In genomic region chr9:1490341-1491115, GRCh38 we compare ENCODE assay signal across 9 cellular contexts.
DNase-seq lines count a peak whose midpoint lies in the region; ATAC-seq, FAIRE-seq and TF ChIP-seq lines count a peak whose summit lies in the region.
"Had no signal": no experiment of that assay in that cellular context is flagged by ENCODE, and none has a peak within 500 bp of the region (broad histone marks: within the 10 kb centered on the region; RNA-seq: fewer than 3 reads in every experiment).

No MANE protein-coding gene starts in this region.

- H3K4me3 Mint-ChIP-seq in activated T-helper 2 cell treated with anti-CD3 and anti-CD28 coated beads, Interferon-gamma antibody, Interleukin-2, Interleukin-4, amounts not matched to agents 10 μg/mL and 5 μg/mL and 100 μg/mL, durations not matched to agents 14 hours and 24 hours and 36 hours (ENCODE audit: low read depth) = peak overlapping the region; percentile 11
- H3K4me3 Mint-ChIP-seq in activated naive CD4-positive, alpha-beta T cell treated with anti-CD3 and anti-CD28 coated beads, Interleukin-2, amount 10 ng/mL, durations not matched to agents 7 days and 5 days = no peak overlapping the region

- no peak for TF ChIP-seq POLR2A in GM12892 (IDR thresholded peaks at IDR 0.05; ENCODE audit: low read depth, low read length)

- H3K4me1 Mint-ChIP-seq in activated T-helper 2 cell treated with anti-CD3 and anti-CD28 coated beads, Interferon-gamma antibody, Interleukin-2, Interleukin-4, amounts not matched to agents 10 μg/mL and 5 μg/mL and 100 μg/mL, durations not matched to agents 14 hours and 24 hours and 36 hours (ENCODE audit: low read depth) = peaks cover 16% of the 10 kb centered on the region
- H3K4me1 Mint-ChIP-seq in activated naive CD4-positive, alpha-beta T cell treated with anti-CD3 and anti-CD28 coated beads, Interleukin-2, amount 10 ng/mL, durations not matched to agents 7 days and 5 days = no peaks in the 10 kb centered on the region

- H3K36me3 Mint-ChIP-seq in activated T-helper 2 cell treated with anti-CD3 and anti-CD28 coated beads, Interferon-gamma antibody, Interleukin-2, Interleukin-4, amounts not matched to agents 10 μg/mL and 5 μg/mL and 100 μg/mL, durations not matched to agents 14 hours and 24 hours and 36 hours (ENCODE audit: low read depth) = peaks cover 8% of the 10 kb centered on the region
- no peaks in the 10 kb centered on the region for H3K36me3 Mint-ChIP-seq in activated naive CD4-positive, alpha-beta T cell treated with anti-CD3 and anti-CD28 coated beads, Interleukin-2, amount 10 ng/mL, durations not matched to agents 7 days and 5 days

- H3K27ac Mint-ChIP-seq in activated T-helper 2 cell treated with anti-CD3 and anti-CD28 coated beads, Interferon-gamma antibody, Interleukin-2, Interleukin-4, amounts not matched to agents 10 μg/mL and 5 μg/mL and 100 μg/mL, durations not matched to agents 14 hours and 24 hours and 36 hours = peak overlapping the region; percentile 93
- no peak overlapping the region for H3K27ac Mint-ChIP-seq in activated naive CD4-positive, alpha-beta T cell treated with anti-CD3 and anti-CD28 coated beads, Interleukin-2, amount 10 ng/mL, durations not matched to agents 7 days and 5 days

- peaks cover 9% of the 10 kb centered on the region for H3K9me3 Mint-ChIP-seq in activated T-helper 2 cell treated with anti-CD3 and anti-CD28 coated beads, Interferon-gamma antibody, Interleukin-2, Interleukin-4, amounts not matched to agents 10 μg/mL and 5 μg/mL and 100 μg/mL, durations not matched to agents 14 hours and 24 hours and 36 hours
- no peaks in the 10 kb centered on the region for H3K9me3 Mint-ChIP-seq in activated naive CD4-positive, alpha-beta T cell treated with anti-CD3 and anti-CD28 coated beads, Interleukin-2, amount 10 ng/mL, durations not matched to agents 7 days and 5 days

- H3K27me3 Mint-ChIP-seq in activated T-helper 2 cell treated with anti-CD3 and anti-CD28 coated beads, Interferon-gamma antibody, Interleukin-2, Interleukin-4, amounts not matched to agents 10 μg/mL and 5 μg/mL and 100 μg/mL, durations not matched to agents 14 hours and 24 hours and 36 hours (ENCODE audit: low read depth) = no peaks in the 10 kb centered on the region
- no peaks in the 10 kb centered on the region for H3K27me3 Mint-ChIP-seq in activated naive CD4-positive, alpha-beta T cell treated with anti-CD3 and anti-CD28 coated beads, Interleukin-2, amount 10 ng/mL, durations not matched to agents 7 days and 5 days

- CTCF ChIA-PET in activated naive CD4-positive, alpha-beta T cell treated with anti-CD3 and anti-CD28 coated beads, Interleukin-2, amount 10 ng/mL, durations not matched to agents 7 days and 5 days (lab: Charles Lee) = no interaction called here

- no peak for DNase-seq in GM12892 (ENCODE audit: insufficient read length)
- DNase-seq in activated T-helper 2 cell treated with anti-CD3 and anti-CD28 coated beads, Interferon-gamma antibody, Interleukin-2, Interleukin-4, amounts not matched to agents 10 μg/mL and 5 μg/mL and 100 μg/mL, durations not matched to agents 14 hours and 24 hours and 36 hours (ENCODE audit: low spot score) = no peak
- no peak for DNase-seq in activated naive CD4-positive, alpha-beta T cell treated with anti-CD3 and anti-CD28 coated beads, Interleukin-2, amount 10 ng/mL, durations not matched to agents 7 days and 5 days
- no peak for DNase-seq in NK-92 (lab: John Stamatoyannopoulos, UW; ENCODE audit: unreplicated experiment)
- no peak for DNase-seq in NCI-H345 treated with DMSO at 0.1 percent for 48 hours (lab: John Stamatoyannopoulos, UW; ENCODE audit: unreplicated experiment)
- DNase-seq: hypothalamus had no signal

- FAIRE-seq in GM12892 (lab: Jason Lieb, UNC) = peak; percentile 75

- ATAC-seq in GM19455 (IDR thresholded peaks at IDR 0.05; ENCODE audit: unreplicated experiment) (peak; percentile 76), HG03025 (IDR thresholded peaks at IDR 0.05; ENCODE audit: low FRiP score, unreplicated experiment) (peak; percentile 89), GM18861 (IDR thresholded peaks at IDR 0.05; ENCODE audit: unreplicated experiment) (no peak)

- intact Hi-C loops in activated T-helper 2 cell treated with anti-CD3 and anti-CD28 coated beads, Interferon-gamma antibody, Interleukin-2, Interleukin-4, amounts not matched to agents 10 μg/mL and 5 μg/mL and 100 μg/mL, durations not matched to agents 14 hours and 24 hours and 36 hours (cut with micrococcal nuclease) = loop anchor here (1.0 to 10.0 kb wide), 5 partner anchors 15 to 387 kb away; no protein-coding TSS in a partner anchor
